ENCODE assay signal across 10 cellular contexts in genomic region chr5:112533315-112533867, GRCh38.
DNase-seq lines count a peak whose midpoint lies in the region; ATAC-seq and TF ChIP-seq lines count a peak whose summit lies in the region.
"Had no signal": no experiment of that assay in that cellular context is flagged by ENCODE, and none has a peak within 500 bp of the region (broad histone marks: within the 10 kb centered on the region; RNA-seq: fewer than 3 reads in every experiment).

No MANE protein-coding gene starts in this region.

- H2AFZ ChIP-seq in Karpas-422 (ENCODE audit: low read length) = no peak overlapping the region

- H3K27me3 ChIP-seq in breast epithelium (no peaks in the 10 kb centered on the region), Karpas-422 (ENCODE audit: low read length) (no peaks in the 10 kb centered on the region), foreskin keratinocyte (peaks cover 9% of the 10 kb centered on the region)

- no TSS peak for BruUV-seq in MCF 10A (replicated peaks; lab: Mats Ljungman, UMichigan)

- intact Hi-C loops in MCF 10A (cut with micrococcal nuclease) = no loop called here
- intact Hi-C loops in breast epithelium (cut with DNase I; ENCODE audit: low total_unique reads) = no loop called here

- H3K27ac ChIP-seq in breast epithelium = no peak overlapping the region
- no peak overlapping the region for H3K27ac ChIP-seq in Karpas-422 (ENCODE audit: low read length)
- H3K27ac ChIP-seq in foreskin keratinocyte = no peak overlapping the region
- H3K27ac ChIP-seq: SK-N-MC had no signal

- no peaks in the 10 kb centered on the region for H3K79me2 ChIP-seq in Karpas-422 (ENCODE audit: low read length)

- no peaks in the 10 kb centered on the region for H3K9me3 Mint-ChIP-seq in MCF 10A (ENCODE audit: unreplicated experiment)

- H3K4me2 ChIP-seq in Karpas-422 (ENCODE audit: low read depth, low read length, poor library complexity, severe bottlenecking) = peak overlapping the region; percentile 20

- no peaks in the 10 kb centered on the region for H4K20me1 ChIP-seq in Karpas-422 (ENCODE audit: insufficient read depth, low read depth, low read length)

- TF ChIP-seq POLR2A in breast epithelium (IDR thresholded peaks at IDR 0.05) = no peak

- no peak overlapping the region for H3K9ac ChIP-seq in Karpas-422 (ENCODE audit: low read length)

- ATAC-seq in foreskin keratinocyte = peak; percentile 81
- ATAC-seq in GM21717 (IDR thresholded peaks at IDR 0.05; ENCODE audit: unreplicated experiment) = no peak
- ATAC-seq in GM21529 (IDR thresholded peaks at IDR 0.05; ENCODE audit: unreplicated experiment) = no peak

- no peaks in the 10 kb centered on the region for H3K9me2 ChIP-seq in Karpas-422 (replicated peaks; ENCODE audit: insufficient read depth, low read length)

- DNase-seq in MCF 10A (ENCODE audit: unreplicated experiment) (peak; percentile 50), breast epithelium (ENCODE audit: low spot score in 2 of 2) (no peak), Karpas-422 (no peak), foreskin keratinocyte (peak in 1 of 2 donors; percentile 24), NCI-H1694 treated with DMSO at 0.1 percent for 48 hours (lab: John Stamatoyannopoulos, UW) (no peak), SKM-1 treated with dmso at 0.1 percent for 144 hours (lab: John Stamatoyannopoulos, UW; ENCODE audit: unreplicated experiment) (no peak)
- DNase-seq: retina had no signal

- no peaks in the 10 kb centered on the region for H3K9me3 ChIP-seq in breast epithelium
- no peaks in the 10 kb centered on the region for H3K9me3 ChIP-seq in Karpas-422 (ENCODE audit: low read length)

- no peaks in the 10 kb centered on the region for H3K4me1 Mint-ChIP-seq in MCF 10A (ENCODE audit: insufficient read depth, unreplicated experiment)

- no peaks in the 10 kb centered on the region for H3K36me3 Mint-ChIP-seq in MCF 10A (ENCODE audit: insufficient read depth, unreplicated experiment)

- CTCF ChIA-PET in MCF 10A (lab: Yijun Ruan, JAX) = interaction anchor here (0.7 to 5.5 kb wide), 5 partner anchors 18 to 358 kb away, joined by 3 to 28 read pairs (median 4); no protein-coding TSS in a partner anchor

- H3K27ac Mint-ChIP-seq in MCF 10A (ENCODE audit: low read depth, unreplicated experiment) = no peak overlapping the region

- no peaks in the 10 kb centered on the region for H3K4me1 ChIP-seq in breast epithelium
- H3K4me1 ChIP-seq in Karpas-422 (ENCODE audit: low read length) = peaks cover 27% of the 10 kb centered on the region
- no peaks in the 10 kb centered on the region for H3K4me1 ChIP-seq in foreskin keratinocyte

- H3K4me3 Mint-ChIP-seq in MCF 10A (ENCODE audit: unreplicated experiment) = no peak overlapping the region

- POLR2A ChIA-PET in MCF 10A (lab: Yijun Ruan, JAX) = interaction anchor here (0.6 to 1.1 kb wide), 3 partner anchors 11 to 1441 kb away, joined by 3 read pairs; no protein-coding TSS in a partner anchor

- H3K4me3 ChIP-seq in breast epithelium (no peak overlapping the region), Karpas-422 (ENCODE audit: low read length) (no peak overlapping the region)
- H3K4me3 ChIP-seq: SK-N-MC had no signal

- H3K36me3 ChIP-seq in breast epithelium (no peaks in the 10 kb centered on the region), Karpas-422 (ENCODE audit: insufficient read depth, low read length) (no peaks in the 10 kb centered on the region)

- H3K27me3 Mint-ChIP-seq in MCF 10A (ENCODE audit: insufficient read depth, unreplicated experiment) = no peaks in the 10 kb centered on the region

- TF ChIP-seq CTCF in MCF 10A (IDR thresholded peaks at IDR 0.05; ENCODE audit: unreplicated experiment) (no peak), breast epithelium (IDR thresholded peaks at IDR 0.05) (no peak), foreskin keratinocyte (conservative IDR thresholded peaks at IDR 0.05) (no peak)
